1 cellular context compared by ENCODE assay signal in the genomic region with DNA sequence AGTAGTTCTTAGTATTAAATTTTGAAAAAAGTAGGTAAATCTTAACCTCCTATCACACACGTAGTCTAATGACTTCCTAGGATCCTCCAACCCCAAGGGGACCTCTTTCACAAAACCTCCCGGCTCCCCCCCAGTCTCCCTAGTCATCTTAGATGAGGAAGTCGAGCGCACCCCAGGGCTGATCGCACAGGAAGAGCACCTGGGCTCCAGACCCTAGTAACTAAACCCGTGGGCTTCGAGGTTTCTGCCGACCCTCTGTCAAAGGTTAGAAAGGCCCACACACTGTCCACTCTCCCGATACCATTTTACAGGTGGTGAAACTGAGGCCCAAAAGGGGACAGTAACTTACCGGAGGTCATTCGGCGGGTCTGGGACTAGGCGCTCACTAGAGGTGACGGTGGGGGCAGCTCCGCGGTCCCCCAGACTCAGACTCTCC.
A peak's percentile ranks its signal among the peaks of the same experiment; 100 is the strongest.
TF ChIP-seq lines count a peak whose summit lies in the region.

No MANE protein-coding gene starts in this region.

TF ChIP-seq in K562, 482 proteins besides CTCF, POLR2A, EP300 and RAD21 (continued from another document):
- TF ChIP-seq, protein P1, sequence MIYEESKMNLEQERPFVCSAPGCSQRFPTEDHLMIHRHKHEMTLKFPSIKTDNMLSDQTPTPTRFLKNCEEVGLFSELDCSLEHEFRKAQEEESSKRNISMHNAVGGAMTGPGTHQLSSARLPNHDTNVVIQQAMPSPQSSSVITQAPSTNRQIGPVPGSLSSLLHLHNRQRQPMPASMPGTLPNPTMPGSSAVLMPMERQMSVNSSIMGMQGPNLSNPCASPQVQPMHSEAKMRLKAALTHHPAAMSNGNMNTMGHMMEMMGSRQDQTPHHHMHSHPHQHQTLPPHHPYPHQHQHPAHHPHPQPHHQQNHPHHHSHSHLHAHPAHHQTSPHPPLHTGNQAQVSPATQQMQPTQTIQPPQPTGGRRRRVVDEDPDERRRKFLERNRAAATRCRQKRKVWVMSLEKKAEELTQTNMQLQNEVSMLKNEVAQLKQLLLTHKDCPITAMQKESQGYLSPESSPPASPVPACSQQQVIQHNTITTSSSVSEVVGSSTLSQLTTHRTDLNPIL (CRISPR knock-in tag; IDR thresholded peaks at IDR 0.05) = no peak
- TF ChIP-seq HDAC2 (IDR thresholded peaks at IDR 0.05) (peak; percentile 76), PHB2 (IDR thresholded peaks at IDR 0.05; ENCODE audit: low read depth) (no peak), ZNF583 (CRISPR knock-in tag; IDR thresholded peaks at IDR 0.05) (no peak), SMARCA4 (IDR thresholded peaks at IDR 0.05) (0 out of 2 replicates have a peak, but pooled peaks have one; percentile 49), BRD9 (IDR thresholded peaks at IDR 0.05; ENCODE audit: low read depth, partially characterized antibody) (no peak), DMBX1 (CRISPR knock-in tag; IDR thresholded peaks at IDR 0.05; ENCODE audit: borderline replicate concordance) (0 out of 2 replicates have a peak, but pooled peaks have one; percentile 42), HLTF (IDR thresholded peaks at IDR 0.05) (no peak), ZNF184 (CRISPR knock-in tag; IDR thresholded peaks at IDR 0.05) (no peak), ZNF143 (CRISPR knock-in tag; IDR thresholded peaks at IDR 0.05) (no peak), STAG1 (CRISPR knock-in tag; IDR thresholded peaks at IDR 0.05; ENCODE audit: borderline replicate concordance) (no peak), NFYB (IDR thresholded peaks at IDR 0.05; ENCODE audit: extremely low read depth, insufficient read length) (no peak), ZNF778 (CRISPR knock-in tag; IDR thresholded peaks at IDR 0.05) (no peak), MCM3 (IDR thresholded peaks at IDR 0.05) (no peak), ZNF551 (CRISPR knock-in tag; IDR thresholded peaks at IDR 0.05) (no peak), RBM17 (IDR thresholded peaks at IDR 0.05; ENCODE audit: borderline replicate concordance, low read depth, low read length) (no peak), PML (IDR thresholded peaks at IDR 0.05; ENCODE audit: low read length) (peak; percentile 69; the same call in 1 of the 2 replicates), RAD51 (IDR thresholded peaks at IDR 0.05; ENCODE audit: borderline replicate concordance, low read depth) (no peak), ZNF696 (CRISPR knock-in tag; conservative IDR thresholded peaks at IDR 0.05) (no peak), ZKSCAN3 (CRISPR knock-in tag; IDR thresholded peaks at IDR 0.05) (no peak), C11orf30 (IDR thresholded peaks at IDR 0.05; ENCODE audit: low read depth) (no peak), SMARCA5 (IDR thresholded peaks at IDR 0.05) (peak; percentile 59), ARID2 (IDR thresholded peaks at IDR 0.05) (no peak), NR3C1 (CRISPR knock-in tag; IDR thresholded peaks at IDR 0.05) (no peak), HNRNPH1 (optimal IDR thresholded peaks at IDR 0.05; ENCODE audit: low read depth, low read length) (no peak), RBM14 (IDR thresholded peaks at IDR 0.05; ENCODE audit: borderline replicate concordance, insufficient read depth, low read depth, low read length) (no peak), HDAC1 (IDR thresholded peaks at IDR 0.05) (peak in 1 of 2 experiments; percentile 61; a peak in 2 of 4 replicates), FOXP1 (CRISPR knock-in tag; IDR thresholded peaks at IDR 0.05) (no peak), HSF4 (CRISPR knock-in tag; IDR thresholded peaks at IDR 0.05; ENCODE audit: borderline replicate concordance) (no peak)
- TF ChIP-seq, protein P2, sequence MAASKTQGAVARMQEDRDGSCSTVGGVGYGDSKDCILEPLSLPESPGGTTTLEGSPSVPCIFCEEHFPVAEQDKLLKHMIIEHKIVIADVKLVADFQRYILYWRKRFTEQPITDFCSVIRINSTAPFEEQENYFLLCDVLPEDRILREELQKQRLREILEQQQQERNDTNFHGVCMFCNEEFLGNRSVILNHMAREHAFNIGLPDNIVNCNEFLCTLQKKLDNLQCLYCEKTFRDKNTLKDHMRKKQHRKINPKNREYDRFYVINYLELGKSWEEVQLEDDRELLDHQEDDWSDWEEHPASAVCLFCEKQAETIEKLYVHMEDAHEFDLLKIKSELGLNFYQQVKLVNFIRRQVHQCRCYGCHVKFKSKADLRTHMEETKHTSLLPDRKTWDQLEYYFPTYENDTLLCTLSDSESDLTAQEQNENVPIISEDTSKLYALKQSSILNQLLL (CRISPR knock-in tag; IDR thresholded peaks at IDR 0.05; ENCODE audit: borderline replicate concordance) = no peak
- TF ChIP-seq, protein P3, sequence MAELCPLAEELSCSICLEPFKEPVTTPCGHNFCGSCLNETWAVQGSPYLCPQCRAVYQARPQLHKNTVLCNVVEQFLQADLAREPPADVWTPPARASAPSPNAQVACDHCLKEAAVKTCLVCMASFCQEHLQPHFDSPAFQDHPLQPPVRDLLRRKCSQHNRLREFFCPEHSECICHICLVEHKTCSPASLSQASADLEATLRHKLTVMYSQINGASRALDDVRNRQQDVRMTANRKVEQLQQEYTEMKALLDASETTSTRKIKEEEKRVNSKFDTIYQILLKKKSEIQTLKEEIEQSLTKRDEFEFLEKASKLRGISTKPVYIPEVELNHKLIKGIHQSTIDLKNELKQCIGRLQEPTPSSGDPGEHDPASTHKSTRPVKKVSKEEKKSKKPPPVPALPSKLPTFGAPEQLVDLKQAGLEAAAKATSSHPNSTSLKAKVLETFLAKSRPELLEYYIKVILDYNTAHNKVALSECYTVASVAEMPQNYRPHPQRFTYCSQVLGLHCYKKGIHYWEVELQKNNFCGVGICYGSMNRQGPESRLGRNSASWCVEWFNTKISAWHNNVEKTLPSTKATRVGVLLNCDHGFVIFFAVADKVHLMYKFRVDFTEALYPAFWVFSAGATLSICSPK (IDR thresholded peaks at IDR 0.05; ENCODE audit: borderline replicate concordance) = no peak
- TF ChIP-seq, protein P4, sequence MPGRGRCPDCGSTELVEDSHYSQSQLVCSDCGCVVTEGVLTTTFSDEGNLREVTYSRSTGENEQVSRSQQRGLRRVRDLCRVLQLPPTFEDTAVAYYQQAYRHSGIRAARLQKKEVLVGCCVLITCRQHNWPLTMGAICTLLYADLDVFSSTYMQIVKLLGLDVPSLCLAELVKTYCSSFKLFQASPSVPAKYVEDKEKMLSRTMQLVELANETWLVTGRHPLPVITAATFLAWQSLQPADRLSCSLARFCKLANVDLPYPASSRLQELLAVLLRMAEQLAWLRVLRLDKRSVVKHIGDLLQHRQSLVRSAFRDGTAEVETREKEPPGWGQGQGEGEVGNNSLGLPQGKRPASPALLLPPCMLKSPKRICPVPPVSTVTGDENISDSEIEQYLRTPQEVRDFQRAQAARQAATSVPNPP (IDR thresholded peaks at IDR 0.05; ENCODE audit: borderline replicate concordance, insufficient read depth, insufficient read length) = no peak
- TF ChIP-seq, protein P5, sequence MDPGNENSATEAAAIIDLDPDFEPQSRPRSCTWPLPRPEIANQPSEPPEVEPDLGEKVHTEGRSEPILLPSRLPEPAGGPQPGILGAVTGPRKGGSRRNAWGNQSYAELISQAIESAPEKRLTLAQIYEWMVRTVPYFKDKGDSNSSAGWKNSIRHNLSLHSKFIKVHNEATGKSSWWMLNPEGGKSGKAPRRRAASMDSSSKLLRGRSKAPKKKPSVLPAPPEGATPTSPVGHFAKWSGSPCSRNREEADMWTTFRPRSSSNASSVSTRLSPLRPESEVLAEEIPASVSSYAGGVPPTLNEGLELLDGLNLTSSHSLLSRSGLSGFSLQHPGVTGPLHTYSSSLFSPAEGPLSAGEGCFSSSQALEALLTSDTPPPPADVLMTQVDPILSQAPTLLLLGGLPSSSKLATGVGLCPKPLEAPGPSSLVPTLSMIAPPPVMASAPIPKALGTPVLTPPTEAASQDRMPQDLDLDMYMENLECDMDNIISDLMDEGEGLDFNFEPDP (CRISPR knock-in tag; IDR thresholded peaks at IDR 0.05) = no peak
- TF ChIP-seq, protein P6, sequence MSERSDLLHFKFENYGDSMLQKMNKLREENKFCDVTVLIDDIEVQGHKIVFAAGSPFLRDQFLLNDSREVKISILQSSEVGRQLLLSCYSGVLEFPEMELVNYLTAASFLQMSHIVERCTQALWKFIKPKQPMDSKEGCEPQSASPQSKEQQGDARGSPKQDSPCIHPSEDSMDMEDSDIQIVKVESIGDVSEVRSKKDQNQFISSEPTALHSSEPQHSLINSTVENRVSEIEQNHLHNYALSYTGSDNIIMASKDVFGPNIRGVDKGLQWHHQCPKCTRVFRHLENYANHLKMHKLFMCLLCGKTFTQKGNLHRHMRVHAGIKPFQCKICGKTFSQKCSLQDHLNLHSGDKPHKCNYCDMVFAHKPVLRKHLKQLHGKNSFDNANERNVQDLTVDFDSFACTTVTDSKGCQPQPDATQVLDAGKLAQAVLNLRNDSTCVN (CRISPR knock-in tag; IDR thresholded peaks at IDR 0.05) = no peak
